Comparison of ENCODE assay signal across 8 cellular contexts in genomic region chr1:29793101-29793546, GRCh38.
DNase-seq lines count a peak whose midpoint lies in the region; ATAC-seq, FAIRE-seq and TF ChIP-seq lines count a peak whose summit lies in the region.

No MANE protein-coding gene starts in this region.

- intact Hi-C loops in PC-9 (cut with micrococcal nuclease; ENCODE audit: unreplicated experiment): loop anchor here (2.0 to 10.0 kb wide), 3 partner anchors 281 to 318 kb away; no protein-coding TSS in a partner anchor

- no peak for ATAC-seq in GM21529 (IDR thresholded peaks at IDR 0.05; ENCODE audit: unreplicated experiment)

- H4K20me1 ChIP-seq in PC-9 (ENCODE audit: insufficient read depth): no peaks in the 10 kb centered on the region

- no TSS peak for BruUV-seq in PC-9 (replicated peaks; lab: Mats Ljungman, UMichigan)

- peak overlapping the region; percentile 55 for H3K4me2 ChIP-seq in PC-9

- H3K9me2 ChIP-seq in PC-9 (ENCODE audit: insufficient read depth): no peaks in the 10 kb centered on the region

- H3K4me3 ChIP-seq in PC-9: no peak overlapping the region

- no peaks in the 10 kb centered on the region for H3K9me3 ChIP-seq in PC-9 (ENCODE audit: insufficient read depth, low read depth)

- peak overlapping the region; percentile 67; the same call in 1 of the 2 replicates for H2AFZ ChIP-seq in PC-9

- H3K36me3 ChIP-seq in PC-9 (ENCODE audit: low read depth): no peaks in the 10 kb centered on the region

- H3F3A ChIP-seq in PC-9 (ENCODE audit: insufficient read depth, low read depth): no peaks in the 10 kb centered on the region

- H3K27me3 ChIP-seq in PC-9 (ENCODE audit: insufficient read depth, low read depth): no peaks in the 10 kb centered on the region

- CTCF ChIA-PET in PC-9 (lab: Charles Lee): interaction anchor here (0.6 kb wide), 2 partner anchors 22 to 1423 kb away, joined by 3 to 5 read pairs; no protein-coding TSS in a partner anchor

- DNase-seq in DMS53 (lab: John Stamatoyannopoulos, UW) (peak; percentile 78), LoVo (ENCODE audit: low spot score) (peak; percentile 63), PC-9 (peak; percentile 55 to 71), frontal cortex (ENCODE audit: low spot score in 2 of 2) (peak; percentile 25 to 61), nucleus accumbens (lab: John Stamatoyannopoulos, UW) (peak in 48 of 56 donors; percentile 5 to 83 (median 41)), ureter (ENCODE audit: low spot score) (peak; percentile 93)
- peak; percentile 18 for DNase-seq in activated T-helper 9 cell treated with anti-CD3 and anti-CD28 coated beads, Interleukin-2, amount 50 U/mL, for 16 hours (ENCODE audit: low read depth)

- POLR2A ChIA-PET in PC-9 (lab: Charles Lee; ENCODE audit: unreplicated experiment): no interaction called here

- peak; percentile 77 for TF ChIP-seq CTCF in PC-9 (conservative IDR thresholded peaks at IDR 0.05)

- H3K79me2 ChIP-seq in PC-9 (ENCODE audit: low read depth): no peaks in the 10 kb centered on the region

- FAIRE-seq in frontal cortex (lab: Jason Lieb, UNC): no peak

- H3K27ac ChIP-seq in PC-9: no peak overlapping the region

- H3K4me1 ChIP-seq in PC-9 (replicated peaks; ENCODE audit: insufficient read depth): peaks cover 17% of the 10 kb centered on the region; the same call in 1 of the 2 replicates

Comparison
In these comparisons a context has a peak if more than half of its experiments do, and no peak if none do; other contexts are left out.
1. DNase-seq: peak in every context shown above with its lines; median percentile 93 in ureter; 78 in DMS53; 63 in LoVo; 63 in PC-9; 43 in frontal cortex; 41 in nucleus accumbens; 18 in activated T-helper 9 cell treated with anti-CD3 and anti-CD28 coated beads, Interleukin-2, amount 50 U/mL, for 16 hours.